19 cellular contexts compared by ENCODE assay signal in genomic region chr11:126920833-126921232, GRCh38.
DNase-seq lines count a peak whose midpoint lies in the region; ATAC-seq and TF ChIP-seq lines count a peak whose summit lies in the region.
"Had no signal": no experiment of that assay in that cellular context is flagged by ENCODE, and none has a peak within 500 bp of the region (broad histone marks: within the 10 kb centered on the region; RNA-seq: fewer than 3 reads in every experiment).

No MANE protein-coding gene starts in this region.

- intact Hi-C loops in A673 (cut with micrococcal nuclease; ENCODE audit: unreplicated experiment) = no loop called here

- CTCF ChIA-PET in A673 (lab: Charles Lee) = no interaction called here

- 83 to 92% methylated on average over 2 to 4 of the region's 4 CpGs for WGBS in endodermal cell (ENCODE audit: insufficient coverage in 1 of 2, insufficient read length in 1 of 2), 2 experiments

- H3K27me3 ChIP-seq in A673 (replicated peaks; ENCODE audit: insufficient read depth, low read depth, low read length, poor library complexity) (no peaks in the 10 kb centered on the region), H7 (ENCODE audit: control insufficient read depth, insufficient read depth, low read length) (no peaks in the 10 kb centered on the region), endodermal cell (ENCODE audit: control insufficient read depth, insufficient read depth, low read length, poor library complexity, severe bottlenecking) (no peaks in the 10 kb centered on the region)
- H3K27me3 ChIP-seq: SJCRH30 had no signal

- DNase-seq in A673 (ENCODE audit: low spot score) (peak; percentile 6), H7 (peak; percentile 27), NB4 (ENCODE audit: low read depth) (peak; percentile 16), endodermal cell (no peak), G401 (ENCODE audit: low spot score) (no peak), ecto neural progenitor cell (ENCODE audit: low spot score) (no peak)
- DNase-seq: Calu3; CD4-positive, CD25-positive, alpha-beta regulatory T cell; DMS79; HCEC 1CT; KG1; NCI-H1105 treated with DMSO at 0.1 percent for 48 hours; NCI-H187 treated with DMSO at 0.1 percent for 48 hours; NCI-H2171; NCI-H446 treated with DMSO at 0.1 percent for 48 hours; SJCRH30; T-cell had no signal

- in situ Hi-C loops in G401 (cut with HindIII; ENCODE audit: low sequenced_read_pairs) = no loop called here

- TF ChIP-seq CTCF in A673 (conservative IDR thresholded peaks at IDR 0.05; ENCODE audit: low read depth, low read length) (no peak; the same call in 1 of the 2 replicates), NB4 (IDR thresholded peaks at IDR 0.05; ENCODE audit: low read depth, low read length) (peak; percentile 29), endodermal cell (conservative IDR thresholded peaks at IDR 0.05) (peak; percentile 59)

- H3K27me3 Mint-ChIP-seq in endodermal cell (ENCODE audit: insufficient read depth) = no peaks in the 10 kb centered on the region
- H3K27me3 Mint-ChIP-seq: CD4-positive, CD25-positive, alpha-beta regulatory T cell had no signal

- ATAC-seq in HG02852 (IDR thresholded peaks at IDR 0.05; ENCODE audit: unreplicated experiment) (no peak), GM18511 (IDR thresholded peaks at IDR 0.05; ENCODE audit: unreplicated experiment) (no peak)
- ATAC-seq: T-cell had no signal

- H3K9me3 Mint-ChIP-seq in endodermal cell = no peaks in the 10 kb centered on the region
- H3K9me3 Mint-ChIP-seq: T-cell had no signal

- BruUV-seq in A673 (replicated peaks; lab: Mats Ljungman, UMichigan) = no TSS peak

- no peaks in the 10 kb centered on the region for H3K4me1 Mint-ChIP-seq in endodermal cell
- H3K4me1 Mint-ChIP-seq: CD4-positive, CD25-positive, alpha-beta regulatory T cell; T-cell had no signal

- no peak overlapping the region for H3K4me3 ChIP-seq in A673 (ENCODE audit: low read depth, low read length, poor library complexity, severe bottlenecking)
- H3K4me3 ChIP-seq in H7 (ENCODE audit: insufficient read depth, low read depth, low read length) = no peak overlapping the region
- H3K4me3 ChIP-seq in NB4 (ENCODE audit: low read depth, low read length) = no peak overlapping the region
- no peak overlapping the region for H3K4me3 ChIP-seq in endodermal cell (ENCODE audit: low read length)
- H3K4me3 ChIP-seq: SJCRH30 had no signal

- H3K36me3 ChIP-seq in A673 (ENCODE audit: insufficient read depth, low read length, poor library complexity, severe bottlenecking) (no peaks in the 10 kb centered on the region), H7 (replicated peaks; ENCODE audit: control insufficient read depth, insufficient read depth, low read length) (no peaks in the 10 kb centered on the region), endodermal cell (ENCODE audit: control insufficient read depth, insufficient read depth, low read length) (no peaks in the 10 kb centered on the region)
- H3K36me3 ChIP-seq: SJCRH30 had no signal

- no peaks in the 10 kb centered on the region for H3K9me3 ChIP-seq in A673 (ENCODE audit: low read depth, low read length, poor library complexity, severe bottlenecking)
- no peaks in the 10 kb centered on the region for H3K9me3 ChIP-seq in endodermal cell (ENCODE audit: control insufficient read depth, low read length)
- H3K9me3 ChIP-seq: SJCRH30 had no signal

- no peak overlapping the region for H3K9ac ChIP-seq in endodermal cell (ENCODE audit: extremely low read depth, low read length, poor library complexity, severe bottlenecking)

- no peak overlapping the region for H3K27ac ChIP-seq in A673 (ENCODE audit: low read depth, low read length, poor library complexity, severe bottlenecking)
- no peak overlapping the region for H3K27ac ChIP-seq in endodermal cell (ENCODE audit: low read depth, low read length)
- H3K27ac ChIP-seq: SJCRH30 had no signal

- POLR2A ChIA-PET in A673 (lab: Charles Lee; ENCODE audit: low non-redundant PET) = no interaction called here

- H3K27ac Mint-ChIP-seq in endodermal cell = no peak overlapping the region
- H3K27ac Mint-ChIP-seq: CD4-positive, CD25-positive, alpha-beta regulatory T cell; T-cell had no signal

- no peaks in the 10 kb centered on the region for H3K4me1 ChIP-seq in A673 (ENCODE audit: insufficient read depth, low read length, poor library complexity, severe bottlenecking)
- no peaks in the 10 kb centered on the region for H3K4me1 ChIP-seq in endodermal cell (ENCODE audit: control insufficient read depth, insufficient read depth, low read length)
- H3K4me1 ChIP-seq: SJCRH30 had no signal

- no peak for TF ChIP-seq POLR2A in NB4 (IDR thresholded peaks at IDR 0.05; ENCODE audit: extremely low read depth, insufficient read length)

- H3K36me3 Mint-ChIP-seq in endodermal cell (ENCODE audit: low read depth) = no peaks in the 10 kb centered on the region
- H3K36me3 Mint-ChIP-seq: CD4-positive, CD25-positive, alpha-beta regulatory T cell; T-cell had no signal

- no peak overlapping the region for H3K4me3 Mint-ChIP-seq in endodermal cell
- H3K4me3 Mint-ChIP-seq: CD4-positive, CD25-positive, alpha-beta regulatory T cell; T-cell had no signal

Comparison
In these comparisons a context has a peak if more than half of its experiments do, and no peak if none do; other contexts are left out.
1. DNase-seq: peak in A673 (single experiment), H7 (single experiment) and NB4 (single experiment); none in endodermal cell (single experiment), G401 (single experiment) and ecto neural progenitor cell (single experiment).